In genomic region chr4:26139310-26139924, GRCh38 we compare ENCODE assay signal across 1 cellular context.
TF ChIP-seq lines count a peak whose summit lies in the region.

No MANE protein-coding gene starts in this region.

TF ChIP-seq in GM23338, 12 proteins besides CTCF, POLR2A, EP300 and RAD21 (continued from another document):
- TF ChIP-seq, protein P1, sequence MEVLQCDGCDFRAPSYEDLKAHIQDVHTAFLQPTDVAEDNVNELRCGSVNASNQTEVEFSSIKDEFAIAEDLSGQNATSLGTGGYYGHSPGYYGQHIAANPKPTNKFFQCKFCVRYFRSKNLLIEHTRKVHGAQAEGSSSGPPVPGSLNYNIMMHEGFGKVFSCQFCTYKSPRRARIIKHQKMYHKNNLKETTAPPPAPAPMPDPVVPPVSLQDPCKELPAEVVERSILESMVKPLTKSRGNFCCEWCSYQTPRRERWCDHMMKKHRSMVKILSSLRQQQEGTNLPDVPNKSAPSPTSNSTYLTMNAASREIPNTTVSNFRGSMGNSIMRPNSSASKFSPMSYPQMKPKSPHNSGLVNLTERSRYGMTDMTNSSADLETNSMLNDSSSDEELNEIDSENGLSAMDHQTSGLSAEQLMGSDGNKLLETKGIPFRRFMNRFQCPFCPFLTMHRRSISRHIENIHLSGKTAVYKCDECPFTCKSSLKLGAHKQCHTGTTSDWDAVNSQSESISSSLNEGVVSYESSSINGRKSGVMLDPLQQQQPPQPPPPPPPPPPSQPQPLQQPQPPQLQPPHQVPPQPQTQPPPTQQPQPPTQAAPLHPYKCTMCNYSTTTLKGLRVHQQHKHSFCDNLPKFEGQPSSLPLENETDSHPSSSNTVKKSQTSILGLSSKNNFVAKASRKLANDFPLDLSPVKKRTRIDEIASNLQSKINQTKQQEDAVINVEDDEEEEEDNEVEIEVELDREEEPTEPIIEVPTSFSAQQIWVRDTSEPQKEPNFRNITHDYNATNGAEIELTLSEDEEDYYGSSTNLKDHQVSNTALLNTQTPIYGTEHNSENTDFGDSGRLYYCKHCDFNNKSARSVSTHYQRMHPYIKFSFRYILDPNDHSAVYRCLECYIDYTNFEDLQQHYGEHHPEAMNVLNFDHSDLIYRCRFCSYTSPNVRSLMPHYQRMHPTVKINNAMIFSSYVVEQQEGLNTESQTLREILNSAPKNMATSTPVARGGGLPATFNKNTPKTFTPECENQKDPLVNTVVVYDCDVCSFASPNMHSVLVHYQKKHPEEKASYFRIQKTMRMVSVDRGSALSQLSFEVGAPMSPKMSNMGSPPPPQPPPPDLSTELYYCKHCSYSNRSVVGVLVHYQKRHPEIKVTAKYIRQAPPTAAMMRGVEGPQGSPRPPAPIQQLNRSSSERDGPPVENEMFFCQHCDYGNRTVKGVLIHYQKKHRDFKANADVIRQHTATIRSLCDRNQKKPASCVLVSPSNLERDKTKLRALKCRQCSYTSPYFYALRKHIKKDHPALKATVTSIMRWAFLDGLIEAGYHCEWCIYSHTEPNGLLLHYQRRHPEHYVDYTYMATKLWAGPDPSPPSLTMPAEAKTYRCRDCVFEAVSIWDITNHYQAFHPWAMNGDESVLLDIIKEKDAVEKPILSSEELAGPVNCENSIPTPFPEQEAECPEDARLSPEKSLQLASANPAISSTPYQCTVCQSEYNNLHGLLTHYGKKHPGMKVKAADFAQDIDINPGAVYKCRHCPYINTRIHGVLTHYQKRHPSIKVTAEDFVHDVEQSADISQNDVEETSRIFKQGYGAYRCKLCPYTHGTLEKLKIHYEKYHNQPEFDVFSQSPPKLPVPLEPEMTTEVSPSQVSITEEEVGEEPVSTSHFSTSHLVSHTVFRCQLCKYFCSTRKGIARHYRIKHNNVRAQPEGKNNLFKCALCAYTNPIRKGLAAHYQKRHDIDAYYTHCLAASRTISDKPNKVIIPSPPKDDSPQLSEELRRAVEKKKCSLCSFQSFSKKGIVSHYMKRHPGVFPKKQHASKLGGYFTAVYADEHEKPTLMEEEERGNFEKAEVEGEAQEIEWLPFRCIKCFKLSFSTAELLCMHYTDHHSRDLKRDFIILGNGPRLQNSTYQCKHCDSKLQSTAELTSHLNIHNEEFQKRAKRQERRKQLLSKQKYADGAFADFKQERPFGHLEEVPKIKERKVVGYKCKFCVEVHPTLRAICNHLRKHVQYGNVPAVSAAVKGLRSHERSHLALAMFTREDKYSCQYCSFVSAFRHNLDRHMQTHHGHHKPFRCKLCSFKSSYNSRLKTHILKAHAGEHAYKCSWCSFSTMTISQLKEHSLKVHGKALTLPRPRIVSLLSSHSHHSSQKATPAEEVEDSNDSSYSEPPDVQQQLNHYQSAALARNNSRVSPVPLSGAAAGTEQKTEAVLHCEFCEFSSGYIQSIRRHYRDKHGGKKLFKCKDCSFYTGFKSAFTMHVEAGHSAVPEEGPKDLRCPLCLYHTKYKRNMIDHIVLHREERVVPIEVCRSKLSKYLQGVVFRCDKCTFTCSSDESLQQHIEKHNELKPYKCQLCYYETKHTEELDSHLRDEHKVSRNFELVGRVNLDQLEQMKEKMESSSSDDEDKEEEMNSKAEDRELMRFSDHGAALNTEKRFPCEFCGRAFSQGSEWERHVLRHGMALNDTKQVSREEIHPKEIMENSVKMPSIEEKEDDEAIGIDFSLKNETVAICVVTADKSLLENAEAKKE (CRISPR knock-in tag; IDR thresholded peaks at IDR 0.05), result no peak
- TF ChIP-seq EZH2phosphoT487 (IDR thresholded peaks at IDR 0.05; ENCODE audit: unreplicated experiment) (no peak), STAT1 (IDR thresholded peaks at IDR 0.05; ENCODE audit: unreplicated experiment) (no peak)
